In the genomic region with DNA sequence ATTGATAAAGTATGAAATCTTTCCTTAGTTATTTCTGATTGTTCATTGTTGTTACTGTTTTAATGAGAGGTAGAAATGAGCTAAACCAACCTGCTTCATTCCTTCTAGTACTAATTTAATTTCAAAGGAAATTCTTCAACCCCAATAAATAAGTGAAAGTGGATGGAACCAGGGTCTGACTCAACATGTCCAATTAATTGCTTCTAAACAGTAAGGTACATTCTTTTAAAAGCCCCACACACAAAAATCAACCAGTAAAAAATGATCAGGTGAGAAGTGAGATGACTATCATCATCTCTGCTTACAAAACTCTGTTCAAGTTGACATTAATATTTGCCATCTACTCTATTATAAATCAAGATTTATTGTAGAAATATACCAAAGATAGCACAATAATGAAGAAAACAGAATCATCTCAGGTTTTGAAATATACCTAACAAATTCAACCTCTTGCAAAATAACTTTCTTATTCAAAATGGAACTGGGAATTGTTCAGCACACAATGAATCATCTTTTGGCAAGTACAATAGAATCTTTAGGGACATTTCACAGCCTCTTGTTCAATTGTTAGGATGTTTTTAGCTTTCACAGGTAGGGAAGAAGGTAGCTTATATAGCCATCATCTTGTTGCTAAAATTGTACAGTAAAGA, we compare ENCODE assay signal across 15 cellular contexts.
DNase-seq lines count a peak whose midpoint lies in the region; ATAC-seq, FAIRE-seq and TF ChIP-seq lines count a peak whose summit lies in the region.
"Had no signal": no experiment of that assay in that cellular context is flagged by ENCODE, and none has a peak within 500 bp of the region (broad histone marks: within the 10 kb centered on the region; RNA-seq: fewer than 3 reads in every experiment).

No MANE protein-coding gene starts in this region.

- DNase-seq in A673 (ENCODE audit: low spot score) (no peak), LoVo (ENCODE audit: low spot score) (peak; percentile 7), H1 (ENCODE audit: low read depth in 1 of 2, low spot score in 2 of 2) (no peak), memory B cell (ENCODE audit: low spot score in 2 of 2) (no peak), NCI-H2107 treated with DMSO at 0.1 percent for 48 hours (lab: John Stamatoyannopoulos, UW; ENCODE audit: unreplicated experiment) (no peak), NAMALWA (ENCODE audit: low spot score) (no peak)
- DNase-seq in stimulated activated CD8-positive, alpha-beta memory T cell treated with anti-CD3 and anti-CD28 coated beads, Interleukin-4, amount 100 ng/mL, for 48 hours: no peak
- DNase-seq: activated CD4-positive, alpha-beta T cell treated with anti-CD3 and anti-CD28 coated beads for 48 hours; DMS79 treated with DMSO at 0.1 percent for 48 hours; Karpas-422; NCI-H2171 treated with DMSO at 0.1 percent for 48 hours; small intestine; upper lobe of right lung had no signal

- H3K36me3 Mint-ChIP-seq in memory B cell: no peaks in the 10 kb centered on the region
- H3K36me3 Mint-ChIP-seq: natural killer cell treated with Interleukin-12 subunit alpha and Interleukin-12 subunit beta and Interleukin-15 and Interleukin-18, amount 100 ng/mL, for 72 hours had no signal

- H3K36me3 ChIP-seq in A673 (ENCODE audit: insufficient read depth, low read length, poor library complexity, severe bottlenecking): no peaks in the 10 kb centered on the region
- H3K36me3 ChIP-seq in H1 (ENCODE audit: control insufficient read depth in 2 of 4, insufficient read depth in 4 of 4, low read length in 3 of 4): no peaks in the 10 kb centered on the region
- H3K36me3 ChIP-seq: upper lobe of right lung had no signal

- H2AK5ac ChIP-seq in H1 (ENCODE audit: low read depth, low read length): no peak overlapping the region

- H2BK12ac ChIP-seq in H1 (ENCODE audit: low read depth, low read length): no peak overlapping the region

- no peaks in the 10 kb centered on the region for H3K79me2 ChIP-seq in H1 (ENCODE audit: control insufficient read depth in 1 of 2, insufficient read depth in 2 of 2, low read length in 2 of 2)

- H3K56ac ChIP-seq in H1 (replicated peaks; ENCODE audit: insufficient read length, low read depth, low read length): no peak overlapping the region

- no peak overlapping the region for H2BK5ac ChIP-seq in H1 (ENCODE audit: low read depth, low read length)

- H3K18ac ChIP-seq in H1 (ENCODE audit: extremely low read depth, low read length): no peak overlapping the region

- ATAC-seq in memory B cell (ENCODE audit: low read depth) (no peak), HG02623 (IDR thresholded peaks at IDR 0.05; ENCODE audit: unreplicated experiment) (no peak)
- ATAC-seq: natural killer cell treated with Interleukin-12 subunit alpha and Interleukin-12 subunit beta and Interleukin-15 and Interleukin-18, amount 100 ng/mL, for 72 hours; upper lobe of right lung had no signal

- FAIRE-seq in H1 (lab: Jason Lieb, UNC): peak; percentile 36
- FAIRE-seq: small intestine had no signal

- H3K9ac ChIP-seq in H1 (replicated peaks in 1 of 4; ENCODE audit: extremely low read depth in 1 of 4, low read depth in 3 of 4, low read length in 3 of 4): no peak overlapping the region

- H3K4me3 Mint-ChIP-seq in memory B cell: no peak overlapping the region
- H3K4me3 Mint-ChIP-seq: natural killer cell treated with Interleukin-12 subunit alpha and Interleukin-12 subunit beta and Interleukin-15 and Interleukin-18, amount 100 ng/mL, for 72 hours had no signal

- H4K5ac ChIP-seq in H1 (ENCODE audit: insufficient read length, low read depth, low read length): no peak overlapping the region

- H4K8ac ChIP-seq in H1 (ENCODE audit: extremely low read depth, insufficient read depth, low read length): no peak overlapping the region

- intact Hi-C loops in A673 (cut with micrococcal nuclease; ENCODE audit: unreplicated experiment): no loop called here

- no peak overlapping the region for H3K14ac ChIP-seq in H1 (ENCODE audit: insufficient read length)

- no peaks in the 10 kb centered on the region for H3K4me1 Mint-ChIP-seq in memory B cell

- CTCF ChIA-PET in A673 (lab: Charles Lee): no interaction called here
- CTCF ChIA-PET in H1 (lab: Charles Lee; ENCODE audit: partially characterized antibody): interaction anchor here (1.4 to 2.6 kb wide), 6 partner anchors 10 to 409 kb away, joined by 3 to 19 read pairs (median 6); no protein-coding TSS in a partner anchor

- H2AFZ ChIP-seq in H1 (ENCODE audit: low read length): no peak overlapping the region

- H3K4me1 ChIP-seq in A673 (ENCODE audit: insufficient read depth, low read length, poor library complexity, severe bottlenecking): peaks cover 45% of the 10 kb centered on the region
- H3K4me1 ChIP-seq in H1 (replicated peaks in 1 of 4; ENCODE audit: control insufficient read depth in 3 of 4, insufficient read depth in 4 of 4, low read length in 3 of 4): peaks cover 0 to 3% (median 3%) of the 10 kb centered on the region in 4 experiments; a peak in 5 of 7 replicates

- TF ChIP-seq CTCF in A673 (conservative IDR thresholded peaks at IDR 0.05; ENCODE audit: low read depth, low read length): no peak
- TF ChIP-seq CTCF in H1 (IDR thresholded peaks at IDR 0.05; ENCODE audit: control extremely low read depth in 1 of 3, insufficient read depth in 1 of 3, low read depth in 1 of 3, low read length in 3 of 3): no peak

- no peak for TF ChIP-seq EP300 in H1 (IDR thresholded peaks at IDR 0.05; ENCODE audit: borderline replicate concordance in 1 of 2, low read depth in 2 of 2, low read length in 2 of 2)

- TF ChIP-seq RAD21 in H1 (IDR thresholded peaks at IDR 0.05 in 1 of 2, conservative IDR thresholded peaks at IDR 0.05 in 1 of 2; ENCODE audit: low read depth in 2 of 2, low read length in 2 of 2): no peak

- H3K4ac ChIP-seq in H1 (replicated peaks; ENCODE audit: insufficient read length, low read depth, low read length): no peak overlapping the region

- H3K27ac ChIP-seq in A673 (ENCODE audit: low read depth, low read length, poor library complexity, severe bottlenecking) (peak overlapping the region; percentile 56), H1 (ENCODE audit: low read depth, low read length) (no peak overlapping the region)
- H3K27ac ChIP-seq: upper lobe of right lung had no signal

- H3K23ac ChIP-seq in H1 (ENCODE audit: insufficient read length): no peak overlapping the region

- no peaks in the 10 kb centered on the region for H3K9me3 ChIP-seq in A673 (ENCODE audit: low read depth, low read length, poor library complexity, severe bottlenecking)
- no peaks in the 10 kb centered on the region for H3K9me3 ChIP-seq in H1 (ENCODE audit: insufficient read depth in 2 of 2, low read depth in 1 of 2, low read length in 1 of 2)
- H3K9me3 ChIP-seq: upper lobe of right lung had no signal

- H2BK20ac ChIP-seq in H1 (ENCODE audit: low read length): no peak overlapping the region

- POLR2A ChIA-PET in A673 (lab: Charles Lee; ENCODE audit: low non-redundant PET) (no interaction called here), H1 (lab: Charles Lee; ENCODE audit: partially characterized antibody) (interaction anchor here (0.6 to 2.4 kb wide), 2 partner anchors 312 to 687 kb away, joined by 3 to 7 read pairs; no protein-coding TSS in a partner anchor)

- H2BK120ac ChIP-seq in H1 (replicated peaks; ENCODE audit: low read depth, low read length): no peak overlapping the region

- no peaks in the 10 kb centered on the region for H3K27me3 ChIP-seq in A673 (replicated peaks; ENCODE audit: insufficient read depth, low read depth, low read length, poor library complexity)
- no peaks in the 10 kb centered on the region for H3K27me3 ChIP-seq in H1 (replicated peaks in 1 of 4; ENCODE audit: control insufficient read depth in 3 of 4, extremely low read depth in 1 of 4, insufficient read depth in 3 of 4, low read length in 3 of 4)
- H3K27me3 ChIP-seq: upper lobe of right lung had no signal

- TF ChIP-seq POLR2A in H1 (IDR thresholded peaks at IDR 0.05; ENCODE audit: control extremely low read depth in 1 of 2, low read depth in 2 of 2, low read length in 2 of 2): no peak

- H3K27me3 Mint-ChIP-seq in memory B cell: no peaks in the 10 kb centered on the region
- H3K27me3 Mint-ChIP-seq: natural killer cell treated with Interleukin-12 subunit alpha and Interleukin-12 subunit beta and Interleukin-15 and Interleukin-18, amount 100 ng/mL, for 72 hours had no signal

- no peak overlapping the region for H2BK15ac ChIP-seq in H1 (ENCODE audit: low read length)

- H4K20me1 ChIP-seq in H1 (replicated peaks in 1 of 2; ENCODE audit: control insufficient read depth in 1 of 2, insufficient read depth in 2 of 2, low read length in 2 of 2): no peaks in the 10 kb centered on the region

- H3K4me3 ChIP-seq in A673 (ENCODE audit: low read depth, low read length, poor library complexity, severe bottlenecking) (no peak overlapping the region), H1 (ENCODE audit: extremely low read depth in 1 of 4, insufficient read depth in 2 of 4, low read depth in 3 of 4, low read length in 4 of 4) (no peak overlapping the region)
- H3K4me3 ChIP-seq: upper lobe of right lung had no signal

- no peaks in the 10 kb centered on the region for H3K23me2 ChIP-seq in H1 (ENCODE audit: low read depth, low read length)

- no peak overlapping the region for H4K91ac ChIP-seq in H1 (replicated peaks; ENCODE audit: insufficient read length, low read length)

- no peaks in the 10 kb centered on the region for H3K9me3 Mint-ChIP-seq in memory B cell
- H3K9me3 Mint-ChIP-seq: natural killer cell treated with Interleukin-12 subunit alpha and Interleukin-12 subunit beta and Interleukin-15 and Interleukin-18, amount 100 ng/mL, for 72 hours had no signal

- BruUV-seq in A673 (replicated peaks; lab: Mats Ljungman, UMichigan): no TSS peak

- no peak overlapping the region for H3K4me2 ChIP-seq in H1 (ENCODE audit: insufficient read depth in 1 of 2, low read depth in 2 of 2, low read length in 2 of 2)

- no peaks in the 10 kb centered on the region for H3K79me1 ChIP-seq in H1 (ENCODE audit: low read depth, low read length)

- peak overlapping the region; percentile 32 for H3K27ac Mint-ChIP-seq in memory B cell
- H3K27ac Mint-ChIP-seq: natural killer cell treated with Interleukin-12 subunit alpha and Interleukin-12 subunit beta and Interleukin-15 and Interleukin-18, amount 100 ng/mL, for 72 hours had no signal

TF ChIP-seq in H1, 55 proteins besides CTCF, POLR2A, EP300 and RAD21 (continues in another document):
- TF ChIP-seq MAFK (IDR thresholded peaks at IDR 0.05; ENCODE audit: low read depth, low read length): no peak
- TF ChIP-seq CBX5 (IDR thresholded peaks at IDR 0.05; ENCODE audit: low read depth, low read length): no peak
- no peak for TF ChIP-seq HDAC2 (IDR thresholded peaks at IDR 0.05; ENCODE audit: borderline replicate concordance in 1 of 2, low read depth in 2 of 2, low read length in 2 of 2)
- no peak for TF ChIP-seq TBP (IDR thresholded peaks at IDR 0.05; ENCODE audit: low read depth, low read length)
- no peak for TF ChIP-seq CREB1 (IDR thresholded peaks at IDR 0.05)
- TF ChIP-seq CTBP2 (IDR thresholded peaks at IDR 0.05; ENCODE audit: borderline replicate concordance, insufficient read depth, insufficient read length, low read length): no peak
- TF ChIP-seq GABPA (IDR thresholded peaks at IDR 0.05; ENCODE audit: borderline replicate concordance, insufficient read depth, low read length): no peak
- TF ChIP-seq KDM1A (IDR thresholded peaks at IDR 0.05; ENCODE audit: borderline replicate concordance, low read length): no peak
- TF ChIP-seq TAF1 (IDR thresholded peaks at IDR 0.05; ENCODE audit: low read depth, low read length): no peak
- TF ChIP-seq KDM5A (IDR thresholded peaks at IDR 0.05; ENCODE audit: low read length): no peak
